Comparison of ENCODE assay signal across 19 cellular contexts in the genomic region with DNA sequence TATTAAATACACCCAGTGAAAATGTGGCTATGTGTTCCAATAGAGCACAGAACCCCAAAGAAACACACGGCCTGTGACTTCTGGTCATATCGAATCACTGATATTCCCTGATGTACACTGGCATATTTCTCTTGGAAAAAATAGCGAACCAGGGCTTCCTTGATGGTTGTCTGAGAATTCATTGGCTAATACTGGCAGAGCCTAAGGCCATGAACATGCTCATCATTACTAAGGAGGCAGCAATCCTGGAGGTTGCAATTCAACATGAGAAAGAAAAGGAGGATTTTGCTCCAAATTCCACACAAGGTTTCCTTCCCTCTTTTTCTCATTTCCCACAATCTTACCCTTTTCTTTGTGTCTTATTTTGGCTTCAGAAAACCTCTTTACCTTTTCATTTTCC.
"Had no signal": no experiment of that assay in that cellular context is flagged by ENCODE, and none has a peak within 500 bp of the region (broad histone marks: within the 10 kb centered on the region; RNA-seq: fewer than 3 reads in every experiment).

No MANE protein-coding gene starts in this region.

- H3K36me3 ChIP-seq: cardiac muscle cell, right atrium auricular region, thyroid gland had no signal

- H2AFZ ChIP-seq: hepatocyte had no signal

- H3K4me3 ChIP-seq: cardiac muscle cell, hepatocyte, left ventricle myocardium inferior, right atrium auricular region, thyroid gland had no signal

- H3K4me2 ChIP-seq: hepatocyte had no signal

- H3K9me3 ChIP-seq: thyroid gland had no signal

- H3K4me1 ChIP-seq: left ventricle myocardium inferior, right atrium auricular region, thyroid gland had no signal

- H3K27me3 ChIP-seq: cardiac muscle cell, hepatocyte, right atrium auricular region, thyroid gland had no signal

- DNase-seq: activated naive CD4-positive, alpha-beta T cell treated with Interleukin-2 at 50 U/mL for 16 hours; activated naive CD8-positive, alpha-beta T cell treated with anti-CD3 and anti-CD28 coated beads for 36 hours; activated T-cell treated with anti-CD3 and anti-CD28 coated beads, Interleukin-2, amount 50 U/mL, for 24 hours; cortex of kidney; endodermal cell; glutamatergic neuron; left ventricle myocardium inferior; midbrain; natural killer cell; stimulated activated CD4-positive, alpha-beta T cell treated with anti-CD3 and anti-CD28 coated beads, Interleukin-12 subunit alpha, Interleukin-12 subunit beta, amount 100 ng/mL, for 4 hours; stimulated activated CD4-positive, alpha-beta T cell treated with anti-CD3 and anti-CD28 coated beads, Interleukin-4, amount 100 ng/mL, for 4 hours; substantia nigra; T1000; thyroid gland had no signal

- FAIRE-seq: frontal cortex had no signal

- H3K79me2 ChIP-seq: hepatocyte had no signal

- ATAC-seq: natural killer cell, WTC11 had no signal

- H3K27ac ChIP-seq: cardiac muscle cell, hepatocyte, left ventricle myocardium inferior, right atrium auricular region, thyroid gland had no signal
